In the genomic region with DNA sequence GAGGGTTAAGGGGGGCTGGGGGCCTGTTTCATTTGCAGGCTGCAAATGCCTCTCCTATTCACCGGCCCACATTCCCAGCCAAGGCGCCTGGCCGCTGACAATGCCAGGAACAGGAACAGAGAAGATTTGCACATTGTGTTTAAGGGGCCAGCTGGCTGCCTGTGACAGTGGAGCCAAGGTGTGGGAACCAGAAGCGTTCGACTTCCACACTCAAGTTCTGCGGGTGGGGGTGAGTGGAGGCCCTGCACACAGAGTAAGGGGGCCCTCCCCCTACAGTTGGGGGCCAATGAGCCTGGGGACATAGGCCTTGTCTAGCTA, we compare ENCODE assay signal across 13 cellular contexts. TPM values are rescaled to one million over a fixed set of nuclear protein-coding genes. Genes with fewer than 3 reads are reported as not detected.
A peak's percentile ranks its signal among the peaks of the same experiment; 100 is the strongest.
DNase-seq lines count a peak whose midpoint lies in the region; ATAC-seq and TF ChIP-seq lines count a peak whose summit lies in the region.
"Had no signal": no experiment of that assay in that cellular context is flagged by ENCODE, and none has a peak within 500 bp of the region (broad histone marks: within the 10 kb centered on the region; RNA-seq: fewer than 3 reads in every experiment).

No MANE protein-coding gene starts in this region.

- H3K4me3 Mint-ChIP-seq in progenitor cell of endocrine pancreas (ENCODE audit: low read depth), result peak overlapping the region; percentile 49
- no peak overlapping the region for H3K4me3 Mint-ChIP-seq in activated CD8-positive, alpha-beta memory T cell treated with anti-CD3 and anti-CD28 coated beads, Interleukin-2, amount 10 ng/mL, durations not matched to agents 7 days and 5 days
- H3K4me3 Mint-ChIP-seq: activated T-helper 1 cell treated with anti-CD3 and anti-CD28 coated beads, Interleukin-12 subunit alpha, Interleukin-12 subunit beta, Interleukin-2, Interleukin-4 antibody, amounts not matched to agents 30 ng/mL and 10 ng/mL and 1 ng/mL, durations not matched to agents 14 hours and 24 hours and 36 hours had no signal

- no peak for DNase-seq in progenitor cell of endocrine pancreas (ENCODE audit: low spot score, unreplicated experiment)
- no peak for DNase-seq in activated CD8-positive, alpha-beta memory T cell treated with anti-CD3 and anti-CD28 coated beads, Interleukin-2, amount 10 ng/mL, durations not matched to agents 7 days and 5 days
- DNase-seq: activated CD4-positive, CD25-positive, alpha-beta regulatory T cell treated with anti-CD3 and anti-CD28 coated beads, Interleukin-2, amount 50 U/mL, for 72 hours; NCI-H510A treated with DMSO at 0.1 percent for 48 hours had no signal

- H3K9me3 ChIP-seq in HUES64 (ENCODE audit: insufficient read depth, low read depth, low read length) (no peaks in the 10 kb centered on the region), iPS-20b (ENCODE audit: insufficient read depth, low read depth, low read length) (no peaks in the 10 kb centered on the region)
- H3K9me3 ChIP-seq: thoracic aorta had no signal

- no peaks in the 10 kb centered on the region for H3K27me3 Mint-ChIP-seq in progenitor cell of endocrine pancreas
- peaks cover 10% of the 10 kb centered on the region for H3K27me3 Mint-ChIP-seq in activated CD8-positive, alpha-beta memory T cell treated with anti-CD3 and anti-CD28 coated beads, Interleukin-2, amount 10 ng/mL, durations not matched to agents 7 days and 5 days

- H3K27ac Mint-ChIP-seq in progenitor cell of endocrine pancreas, result peak overlapping the region; percentile 97
- H3K27ac Mint-ChIP-seq in activated CD8-positive, alpha-beta memory T cell treated with anti-CD3 and anti-CD28 coated beads, Interleukin-2, amount 10 ng/mL, durations not matched to agents 7 days and 5 days, result no peak overlapping the region
- H3K27ac Mint-ChIP-seq: activated T-helper 1 cell treated with anti-CD3 and anti-CD28 coated beads, Interleukin-12 subunit alpha, Interleukin-12 subunit beta, Interleukin-2, Interleukin-4 antibody, amounts not matched to agents 30 ng/mL and 10 ng/mL and 1 ng/mL, durations not matched to agents 14 hours and 24 hours and 36 hours had no signal

- ATAC-seq in SK-N-SH treated with all-trans-retinoic acid at 6 μM for 48 hours, result peak; percentile 13; the same call in 1 of the 3 replicates
- ATAC-seq in activated CD8-positive, alpha-beta memory T cell treated with anti-CD3 and anti-CD28 coated beads, Interleukin-2, amount 10 ng/mL, durations not matched to agents 7 days and 5 days, result no peak
- no peak for ATAC-seq in HG03159 (IDR thresholded peaks at IDR 0.05; ENCODE audit: unreplicated experiment)
- no peak for ATAC-seq in HG02852 (IDR thresholded peaks at IDR 0.05; ENCODE audit: unreplicated experiment)
- ATAC-seq: sciatic nerve had no signal

- peak overlapping the region; percentile 92 for H3K27ac ChIP-seq in HUES64 (ENCODE audit: low read depth, low read length)
- H3K27ac ChIP-seq in iPS-20b (ENCODE audit: low read length), result peak overlapping the region; percentile 86
- H3K27ac ChIP-seq: thoracic aorta had no signal

- CTCF ChIA-PET in activated CD8-positive, alpha-beta memory T cell treated with anti-CD3 and anti-CD28 coated beads, Interleukin-2, amount 10 ng/mL, durations not matched to agents 7 days and 5 days (lab: Charles Lee), result interaction anchor here (0.7 to 1.4 kb wide), 2 partner anchors 10 to 17 kb away, joined by 3 read pairs; partner anchors contain the start of gene IGDCC3

- TF ChIP-seq CTCF in progenitor cell of endocrine pancreas (IDR thresholded peaks at IDR 0.05; ENCODE audit: unreplicated experiment), result no peak

- H3K27me3 ChIP-seq in HUES64 (ENCODE audit: insufficient read depth, low read length) (no peaks in the 10 kb centered on the region), iPS-20b (ENCODE audit: insufficient read depth, low read length) (no peaks in the 10 kb centered on the region)

- H3K9ac ChIP-seq in HUES64 (ENCODE audit: low read depth, low read length), result peak overlapping the region; percentile 28; the same call in 1 of the 2 replicates
- H3K9ac ChIP-seq in iPS-20b (ENCODE audit: low read depth, low read length), result peak overlapping the region; percentile 71; the same call in 1 of the 2 replicates

- peaks cover 62% of the 10 kb centered on the region for H3K4me1 Mint-ChIP-seq in progenitor cell of endocrine pancreas (ENCODE audit: low read depth)
- no peaks in the 10 kb centered on the region for H3K4me1 Mint-ChIP-seq in activated CD8-positive, alpha-beta memory T cell treated with anti-CD3 and anti-CD28 coated beads, Interleukin-2, amount 10 ng/mL, durations not matched to agents 7 days and 5 days

- H3K4me3 ChIP-seq in HUES64 (ENCODE audit: low read length) (no peak overlapping the region), iPS-20b (ENCODE audit: low read length) (peak overlapping the region; percentile 22; the same call in 1 of the 2 replicates)
- H3K4me3 ChIP-seq: thoracic aorta had no signal

- peaks cover 6% of the 10 kb centered on the region for H3K36me3 Mint-ChIP-seq in progenitor cell of endocrine pancreas (ENCODE audit: insufficient read depth)
- no peaks in the 10 kb centered on the region for H3K36me3 Mint-ChIP-seq in activated CD8-positive, alpha-beta memory T cell treated with anti-CD3 and anti-CD28 coated beads, Interleukin-2, amount 10 ng/mL, durations not matched to agents 7 days and 5 days

- no peaks in the 10 kb centered on the region for H3K9me3 Mint-ChIP-seq in progenitor cell of endocrine pancreas (ENCODE audit: low read depth)
- no peaks in the 10 kb centered on the region for H3K9me3 Mint-ChIP-seq in activated CD8-positive, alpha-beta memory T cell treated with anti-CD3 and anti-CD28 coated beads, Interleukin-2, amount 10 ng/mL, durations not matched to agents 7 days and 5 days (ENCODE audit: low read depth)
- H3K9me3 Mint-ChIP-seq: activated T-helper 1 cell treated with anti-CD3 and anti-CD28 coated beads, Interleukin-12 subunit alpha, Interleukin-12 subunit beta, Interleukin-2, Interleukin-4 antibody, amounts not matched to agents 30 ng/mL and 10 ng/mL and 1 ng/mL, durations not matched to agents 14 hours and 24 hours and 36 hours had no signal

- H3K36me3 ChIP-seq in HUES64 (ENCODE audit: insufficient read depth, low read length), result peaks cover 11% of the 10 kb centered on the region
- peaks cover 23% of the 10 kb centered on the region for H3K36me3 ChIP-seq in iPS-20b (ENCODE audit: insufficient read depth, low read depth, low read length)
- H3K36me3 ChIP-seq: thoracic aorta had no signal

- H3K4me1 ChIP-seq in HUES64 (ENCODE audit: insufficient read depth, low read length) (peaks cover 66% of the 10 kb centered on the region), iPS-20b (ENCODE audit: insufficient read depth, low read length) (peaks cover 57% of the 10 kb centered on the region)

- 5% methylated on average over 6 of the region's 6 CpGs for WGBS in HUES64

TF ChIP-seq in SK-N-SH treated with all-trans-retinoic acid at 6 μM for 48 hours, 23 proteins besides CTCF, POLR2A, EP300 and RAD21 (continues in another document):
- TF ChIP-seq ZFP3 (CRISPR knock-in tag; IDR thresholded peaks at IDR 0.05) (no peak), ZNF8 (CRISPR knock-in tag; IDR thresholded peaks at IDR 0.05) (no peak), ARNTL (CRISPR knock-in tag; IDR thresholded peaks at IDR 0.05; ENCODE audit: borderline replicate concordance, low read depth) (no peak), GLIS3 (CRISPR knock-in tag; IDR thresholded peaks at IDR 0.05) (no peak), CSDC2 (CRISPR knock-in tag; IDR thresholded peaks at IDR 0.05) (no peak), ZNF70 (CRISPR knock-in tag; IDR thresholded peaks at IDR 0.05) (no peak), TCF4 (CRISPR knock-in tag; IDR thresholded peaks at IDR 0.05; ENCODE audit: borderline replicate concordance) (no peak), CREB5 (CRISPR knock-in tag; IDR thresholded peaks at IDR 0.05; ENCODE audit: low read depth) (no peak), ZNF565 (CRISPR knock-in tag; conservative IDR thresholded peaks at IDR 0.05; ENCODE audit: low read depth) (no peak), ESRRG (CRISPR knock-in tag; IDR thresholded peaks at IDR 0.05) (no peak)
- TF ChIP-seq, protein P1, sequence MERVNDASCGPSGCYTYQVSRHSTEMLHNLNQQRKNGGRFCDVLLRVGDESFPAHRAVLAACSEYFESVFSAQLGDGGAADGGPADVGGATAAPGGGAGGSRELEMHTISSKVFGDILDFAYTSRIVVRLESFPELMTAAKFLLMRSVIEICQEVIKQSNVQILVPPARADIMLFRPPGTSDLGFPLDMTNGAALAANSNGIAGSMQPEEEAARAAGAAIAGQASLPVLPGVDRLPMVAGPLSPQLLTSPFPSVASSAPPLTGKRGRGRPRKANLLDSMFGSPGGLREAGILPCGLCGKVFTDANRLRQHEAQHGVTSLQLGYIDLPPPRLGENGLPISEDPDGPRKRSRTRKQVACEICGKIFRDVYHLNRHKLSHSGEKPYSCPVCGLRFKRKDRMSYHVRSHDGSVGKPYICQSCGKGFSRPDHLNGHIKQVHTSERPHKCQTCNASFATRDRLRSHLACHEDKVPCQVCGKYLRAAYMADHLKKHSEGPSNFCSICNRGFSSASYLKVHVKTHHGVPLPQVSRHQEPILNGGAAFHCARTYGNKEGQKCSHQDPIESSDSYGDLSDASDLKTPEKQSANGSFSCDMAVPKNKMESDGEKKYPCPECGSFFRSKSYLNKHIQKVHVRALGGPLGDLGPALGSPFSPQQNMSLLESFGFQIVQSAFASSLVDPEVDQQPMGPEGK (CRISPR knock-in tag; IDR thresholded peaks at IDR 0.05; ENCODE audit: borderline replicate concordance), result no peak

RNA-seq across cellular contexts. Expression of gene IGDCC3, which starts 9.5 kb away (rescaled TPM):
- 62.5 TPM for polyA plus RNA-seq in HUES64 (2013, experiment 1 of 2)
- 93.1 TPM for polyA plus RNA-seq in HUES64 (2013, experiment 2 of 2)
- 125 and 138 TPM in 2 replicates for total RNA-seq in progenitor cell of endocrine pancreas
- not detected for total RNA-seq in activated CD8-positive, alpha-beta memory T cell treated with anti-CD3 and anti-CD28 coated beads, Interleukin-2, amount 10 ng/mL, durations not matched to agents 7 days and 5 days
- total RNA-seq: activated T-helper 1 cell treated with anti-CD3 and anti-CD28 coated beads, Interleukin-12 subunit alpha, Interleukin-12 subunit beta, Interleukin-2, Interleukin-4 antibody, amounts not matched to agents 30 ng/mL and 10 ng/mL and 1 ng/mL, durations not matched to agents 14 hours and 24 hours and 36 hours; epithelial cell of proximal tubule; sciatic nerve; thoracic aorta had no signal

RNA-seq across cellular contexts. Expression of gene IGDCC4, which starts 54.5 kb away (rescaled TPM):
- polyA plus RNA-seq in HUES64 (2013, experiment 1 of 2), result 13.1 TPM
- polyA plus RNA-seq in HUES64 (2013, experiment 2 of 2), result 14.2 TPM
- 11.5 and 12.8 TPM in 2 replicates for total RNA-seq in progenitor cell of endocrine pancreas
- total RNA-seq in activated CD8-positive, alpha-beta memory T cell treated with anti-CD3 and anti-CD28 coated beads, Interleukin-2, amount 10 ng/mL, durations not matched to agents 7 days and 5 days, result under 1 TPM; 0.14 to 0.26 TPM

Comparison
In these comparisons a context has a peak if more than half of its experiments do, and no peak if none do; other contexts are left out.
1. RNA of gene IGDCC3, which starts 9.5 kb away (total RNA-seq): 125 to 138 TPM in progenitor cell of endocrine pancreas; not detected in activated CD8-positive, alpha-beta memory T cell treated with anti-CD3 and anti-CD28 coated beads, Interleukin-2, amount 10 ng/mL, durations not matched to agents 7 days and 5 days; every median in the first group is over 100 times any median in the second.